Comparison of ENCODE assay signal across 1 cellular context in the genomic region with DNA sequence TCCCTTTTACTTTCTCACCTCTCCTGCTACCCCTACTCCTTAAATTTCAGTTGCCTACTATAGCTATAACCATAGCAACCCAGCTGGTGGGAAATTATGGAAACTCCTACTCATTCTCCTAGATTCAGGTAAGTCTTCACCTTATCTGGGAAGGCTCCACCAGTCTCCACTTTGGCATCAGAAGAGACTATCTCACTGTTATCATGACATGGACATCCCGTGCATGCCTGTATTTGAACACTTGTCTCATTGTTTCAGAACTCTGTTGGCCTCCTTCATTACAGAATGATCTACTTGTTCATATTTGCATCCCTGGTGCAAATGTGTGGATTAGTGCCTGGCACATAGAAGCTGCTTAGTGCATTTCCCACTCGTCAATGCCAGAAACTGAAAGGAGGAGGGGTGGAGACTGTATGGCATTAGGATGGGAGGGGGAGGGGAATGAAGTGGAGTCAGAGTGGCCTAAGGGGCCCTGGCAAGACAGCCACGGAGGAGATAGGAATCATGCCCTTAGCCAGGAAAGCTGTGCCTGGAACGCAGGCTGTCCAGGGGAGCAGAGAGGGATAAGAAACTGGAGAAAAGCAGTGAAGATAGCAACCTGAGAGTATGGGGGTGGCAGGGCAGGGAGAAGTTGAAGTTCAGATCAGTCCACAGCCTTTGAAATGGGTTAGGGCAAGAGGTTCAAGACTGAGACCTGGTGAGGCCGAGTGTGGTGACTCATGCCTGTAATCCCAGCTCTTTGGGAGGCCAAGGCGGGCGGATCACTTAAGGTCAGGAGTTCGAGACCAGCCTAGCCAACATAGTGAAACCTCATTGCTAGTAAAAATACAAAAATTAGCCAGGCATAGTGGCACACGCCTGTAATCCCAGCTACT.
TF ChIP-seq lines count a peak whose summit lies in the region.

No MANE protein-coding gene starts in this region.

TF ChIP-seq in HEK293, 187 proteins besides CTCF, POLR2A, EP300 and RAD21 (continued from another document):
- TF ChIP-seq, protein P1, sequence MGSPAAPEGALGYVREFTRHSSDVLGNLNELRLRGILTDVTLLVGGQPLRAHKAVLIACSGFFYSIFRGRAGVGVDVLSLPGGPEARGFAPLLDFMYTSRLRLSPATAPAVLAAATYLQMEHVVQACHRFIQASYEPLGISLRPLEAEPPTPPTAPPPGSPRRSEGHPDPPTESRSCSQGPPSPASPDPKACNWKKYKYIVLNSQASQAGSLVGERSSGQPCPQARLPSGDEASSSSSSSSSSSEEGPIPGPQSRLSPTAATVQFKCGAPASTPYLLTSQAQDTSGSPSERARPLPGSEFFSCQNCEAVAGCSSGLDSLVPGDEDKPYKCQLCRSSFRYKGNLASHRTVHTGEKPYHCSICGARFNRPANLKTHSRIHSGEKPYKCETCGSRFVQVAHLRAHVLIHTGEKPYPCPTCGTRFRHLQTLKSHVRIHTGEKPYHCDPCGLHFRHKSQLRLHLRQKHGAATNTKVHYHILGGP (tag by site-specific recombination; IDR thresholded peaks at IDR 0.05), result no peak
- TF ChIP-seq ZNF341 (tag by site-specific recombination; IDR thresholded peaks at IDR 0.05; ENCODE audit: low read depth) (no peak), ZNF658 (tag by site-specific recombination; IDR thresholded peaks at IDR 0.05) (no peak), ZNF148 (tag by site-specific recombination; IDR thresholded peaks at IDR 0.05; ENCODE audit: borderline replicate concordance) (no peak), ZBTB17 (tag by site-specific recombination; IDR thresholded peaks at IDR 0.05) (peak; percentile 64), MZF1 (tag by site-specific recombination; IDR thresholded peaks at IDR 0.05; ENCODE audit: borderline replicate concordance) (no peak), ZNF394 (tag by site-specific recombination; IDR thresholded peaks at IDR 0.05; ENCODE audit: borderline replicate concordance) (no peak), ZBTB48 (tag by site-specific recombination; IDR thresholded peaks at IDR 0.05) (peak; percentile 76), ZNF514 (tag by site-specific recombination; IDR thresholded peaks at IDR 0.05) (no peak), ZXDB (tag by site-specific recombination; IDR thresholded peaks at IDR 0.05) (no peak), ZNF449 (tag by site-specific recombination; IDR thresholded peaks at IDR 0.05) (no peak), ZNF623 (tag by site-specific recombination; IDR thresholded peaks at IDR 0.05) (no peak), ZBTB7A (tag by site-specific recombination; IDR thresholded peaks at IDR 0.05; ENCODE audit: low read depth) (no peak), KLF1 (tag by site-specific recombination; IDR thresholded peaks at IDR 0.05) (no peak), ZEB2 (tag by site-specific recombination; IDR thresholded peaks at IDR 0.05) (no peak), ZNF585B (tag by site-specific recombination; IDR thresholded peaks at IDR 0.05) (no peak), GLIS1 (tag by site-specific recombination; IDR thresholded peaks at IDR 0.05) (0 out of 2 replicates have a peak, but pooled peaks have one; percentile 17)
- TF ChIP-seq, protein P2, sequence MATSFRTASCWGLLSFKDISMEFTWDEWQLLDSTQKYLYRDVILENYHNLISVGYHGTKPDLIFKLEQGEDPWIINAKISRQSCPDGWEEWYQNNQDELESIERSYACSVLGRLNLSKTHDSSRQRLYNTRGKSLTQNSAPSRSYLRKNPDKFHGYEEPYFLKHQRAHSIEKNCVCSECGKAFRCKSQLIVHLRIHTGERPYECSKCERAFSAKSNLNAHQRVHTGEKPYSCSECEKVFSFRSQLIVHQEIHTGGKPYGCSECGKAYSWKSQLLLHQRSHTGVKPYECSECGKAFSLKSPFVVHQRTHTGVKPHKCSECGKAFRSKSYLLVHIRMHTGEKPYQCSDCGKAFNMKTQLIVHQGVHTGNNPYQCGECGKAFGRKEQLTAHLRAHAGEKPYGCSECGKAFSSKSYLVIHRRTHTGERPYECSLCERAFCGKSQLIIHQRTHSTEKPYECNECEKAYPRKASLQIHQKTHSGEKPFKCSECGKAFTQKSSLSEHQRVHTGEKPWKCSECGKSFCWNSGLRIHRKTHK (tag by site-specific recombination; IDR thresholded peaks at IDR 0.05), result no peak
